8 cellular contexts compared by ENCODE assay signal in the genomic region with DNA sequence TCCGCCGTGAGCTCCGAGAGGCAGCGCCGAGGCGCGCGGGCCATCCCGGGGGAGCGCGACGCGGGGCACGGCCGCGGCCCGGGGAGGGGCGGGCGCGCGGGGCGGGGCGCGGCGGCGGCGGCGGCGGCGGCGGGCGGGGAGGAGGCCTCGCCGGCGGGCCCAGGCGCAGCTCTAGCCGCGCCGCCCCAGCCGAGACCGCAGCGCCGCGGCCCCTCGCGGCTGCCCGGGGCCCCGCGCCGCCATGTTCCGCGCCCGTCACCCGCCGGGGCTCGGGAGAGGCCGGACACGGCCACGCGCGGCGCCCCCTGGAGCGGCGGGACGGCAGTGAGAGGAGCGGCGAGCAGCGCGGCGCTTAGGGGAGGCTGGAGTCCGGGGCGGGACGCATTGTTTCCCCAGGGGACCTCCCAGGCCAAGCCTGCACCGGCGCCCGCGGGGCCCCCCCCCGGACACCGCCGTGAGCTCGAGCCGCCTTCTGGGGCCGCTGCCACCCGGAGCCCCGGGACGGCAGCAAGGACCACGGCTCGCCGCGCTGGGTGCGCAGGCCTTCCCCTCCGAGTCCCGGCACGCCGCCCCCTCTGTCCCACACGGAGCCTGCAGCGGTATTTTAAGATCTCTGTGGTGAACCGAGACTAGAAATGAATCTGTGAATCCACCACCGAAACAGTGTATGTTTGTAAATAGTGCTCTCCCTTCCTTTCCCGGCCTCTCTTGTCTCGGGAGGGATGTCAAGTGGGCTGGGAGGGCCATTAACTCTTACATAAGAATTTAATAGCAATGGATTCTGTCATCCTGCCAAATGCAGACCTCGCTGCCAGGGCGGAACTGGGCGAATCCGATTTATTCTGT. TPM values are rescaled to one million over a fixed set of nuclear protein-coding genes. Genes with fewer than 3 reads are reported as not detected.
A peak's percentile ranks its signal among the peaks of the same experiment; 100 is the strongest.
DNase-seq lines count a peak whose midpoint lies in the region; ATAC-seq, FAIRE-seq and TF ChIP-seq lines count a peak whose summit lies in the region.

Gene KIF13A, minus strand, starts transcription at position 60 of the 846 bp plus-strand sequence. CDS start 172 bp downstream, outside the sequence.

- H3K9ac ChIP-seq in Karpas-422 (ENCODE audit: low read length), result peak within 1 kb of the TSS; percentile 49; the same call in 1 of the 2 replicates
- peak within 1 kb of the TSS; percentile 73 to 97 for H3K9ac ChIP-seq in K562 (ENCODE audit: insufficient read depth in 1 of 2, low read depth in 2 of 2, low read length in 2 of 2)

- TF ChIP-seq CTCF in GM06990 (IDR thresholded peaks at IDR 0.05; ENCODE audit: insufficient read depth, low read length, poor library complexity, severe bottlenecking) (no peak), K562 (IDR thresholded peaks at IDR 0.05 in 2 of 3, conservative IDR thresholded peaks at IDR 0.05 in 1 of 3; ENCODE audit: insufficient read depth in 2 of 3, low read depth in 1 of 3, low read length in 3 of 3) (peak; percentile 32 to 45 (median 37)), psoas muscle (IDR thresholded peaks at IDR 0.05) (peak; percentile 36)

- no peaks in the 10 kb centered on the region for H3K9me1 ChIP-seq in K562 (ENCODE audit: control insufficient read depth, insufficient read depth, low read length)

- H3K9me2 ChIP-seq in Karpas-422 (replicated peaks; ENCODE audit: insufficient read depth, low read length), result no peaks in the 10 kb centered on the region

- H3K4me2 ChIP-seq in Karpas-422 (ENCODE audit: low read depth, low read length, poor library complexity, severe bottlenecking) (peak within 1 kb of the TSS; percentile 65), K562 (ENCODE audit: insufficient read depth, low read length) (peak within 1 kb of the TSS; percentile 92)

- H4K20me1 ChIP-seq in Karpas-422 (ENCODE audit: insufficient read depth, low read depth, low read length) (no peaks in the 10 kb centered on the region), K562 (replicated peaks; ENCODE audit: control insufficient read depth, insufficient read depth, low read length) (no peaks in the 10 kb centered on the region)

- H3K4me3 ChIP-seq in GM06990 (replicated peaks; ENCODE audit: low read depth, low read length) (peak within 1 kb of the TSS; percentile 59), H7 (ENCODE audit: insufficient read depth, low read depth, low read length) (peak within 1 kb of the TSS; percentile 75), Karpas-422 (ENCODE audit: low read length) (peak within 1 kb of the TSS; percentile 60), K562 (peak within 1 kb of the TSS; percentile 65), psoas muscle (peak within 1 kb of the TSS; percentile 87)

- no peak; the same call in 1 of the 2 replicates for TF ChIP-seq EP300 in K562 (IDR thresholded peaks at IDR 0.05; ENCODE audit: low read length)

- TF ChIP-seq POLR2A in K562 (conservative IDR thresholded peaks at IDR 0.05), result peak; percentile 51; the same call in 1 of the 2 replicates

- no peak within 1 kb of the TSS for H3K27ac ChIP-seq in Karpas-422 (ENCODE audit: low read length)
- peak within 1 kb of the TSS; percentile 79 for H3K27ac ChIP-seq in K562 (ENCODE audit: extremely low read depth, low read depth, low read length)
- H3K27ac ChIP-seq in psoas muscle, result peak within 1 kb of the TSS; percentile 97

- CTCF ChIA-PET in K562 (lab: Yijun Ruan, JAX; ENCODE audit: low intra/inter-chr PET ratio), result no interaction called here

- no peaks in the 10 kb centered on the region for H3K79me2 ChIP-seq in Karpas-422 (ENCODE audit: low read length)
- H3K79me2 ChIP-seq in K562 (ENCODE audit: control insufficient read depth, insufficient read depth, low read length), result peaks cover 51% of the 10 kb centered on the region

- intact Hi-C loops in K562 (cut with micrococcal nuclease) (loop anchor here (2.0 to 10.0 kb wide), 5 partner anchors 80 to 283 kb away; partner anchors contain the start of gene NUP153), psoas muscle (cut with DNase I) (loop anchor here (2.0 to 10.0 kb wide), 8 partner anchors 55 to 280 kb away; partner anchors contain the start of genes NHLRC1 (in 2 of the 2) and NUP153 (in 1 of the 2))

- WGBS in K562 (ENCODE audit: insufficient coverage, low coverage, missing lambda C conversion rate), result 5% methylated on average over 46 of the region's 105 CpGs
- 0 to 1% (median 0%) methylated on average over 41 to 98 of the region's 105 CpGs for WGBS in psoas muscle, 3 donors

- H2AFZ ChIP-seq in Karpas-422 (ENCODE audit: low read length) (peak within 1 kb of the TSS; percentile 67; the same call in 1 of the 2 replicates), K562 (ENCODE audit: low read depth, low read length) (peak within 1 kb of the TSS; percentile 89)

- FAIRE-seq in K562 (lab: Jason Lieb, UNC), result no peak

- H3K4me1 ChIP-seq in Karpas-422 (ENCODE audit: low read length) (peaks cover 5% of the 10 kb centered on the region), K562 (replicated peaks in 1 of 2; ENCODE audit: control insufficient read depth in 2 of 2, insufficient read depth in 2 of 2, low read length in 2 of 2) (peaks cover 12 to 20% of the 10 kb centered on the region in 2 experiments; a peak in 4 of 5 replicates), psoas muscle (peaks cover 15% of the 10 kb centered on the region)

- BruUV-seq in K562 (replicated peaks; lab: Mats Ljungman, UMichigan), result no TSS peak

- TF ChIP-seq RAD21 in K562 (CRISPR knock-in tag; conservative IDR thresholded peaks at IDR 0.05 in 1 of 2, IDR thresholded peaks at IDR 0.05 in 1 of 2), result peak; percentile 52 to 60

- ATAC-seq in K562, result peak; percentile 88
- peak; percentile 76 to 85 (median 80) for ATAC-seq in psoas muscle

- POLR2A ChIA-PET in K562 (lab: Yijun Ruan, JAX), result interaction anchor here (0.6 to 4.4 kb wide), 13 partner anchors 9 to 115 kb away, joined by 3 to 22 read pairs (median 4); no protein-coding TSS in a partner anchor

- H3K27me3 ChIP-seq in GM06990 (replicated peaks; ENCODE audit: control insufficient read depth, insufficient read depth, low read length) (peaks cover 3% of the 10 kb centered on the region), H7 (ENCODE audit: control insufficient read depth, insufficient read depth, low read length) (peaks cover 3% of the 10 kb centered on the region), Karpas-422 (ENCODE audit: low read length) (no peaks in the 10 kb centered on the region), K562 (ENCODE audit: control insufficient read depth in 2 of 2, insufficient read depth in 2 of 2, low read length in 2 of 2) (no peaks in the 10 kb centered on the region), psoas muscle (ENCODE audit: insufficient read depth in 3 of 3, low read length in 2 of 3) (no peaks in the 10 kb centered on the region)

- DNase-seq in GM06990 (ENCODE audit: extremely low read depth, insufficient read length) (peak; percentile 79), H7 (peak; percentile 91), Karpas-422 (peak; percentile 49), SK-MEL-5 (ENCODE audit: low read depth, low spot score) (peak; percentile 62), K562 (ENCODE audit: extremely low read depth in 1 of 4, low spot score in 3 of 4) (peak; percentile 77 to 96 (median 92)), hippocampal formation (lab: John Stamatoyannopoulos, UW) (peak; percentile 59 to 71), psoas muscle (peak; percentile 75 to 89), amniotic stem cell (lab: John Stamatoyannopoulos, UW) (no peak)

- in situ Hi-C loops in SK-MEL-5 (cut with HindIII; ENCODE audit: low pct_unique_long_range_greater_than_20kb, low sequenced_read_pairs), result no loop called here
- in situ Hi-C loops in K562 (cut with MboI), result no loop called here

- H3K36me3 ChIP-seq in GM06990 (ENCODE audit: control insufficient read depth, insufficient read depth, low read length) (no peaks in the 10 kb centered on the region), H7 (replicated peaks; ENCODE audit: control insufficient read depth, insufficient read depth, low read length) (no peaks in the 10 kb centered on the region), Karpas-422 (ENCODE audit: insufficient read depth, low read length) (no peaks in the 10 kb centered on the region), K562 (ENCODE audit: control insufficient read depth, insufficient read depth, low read length) (peaks cover 11% of the 10 kb centered on the region; the same call in 1 of the 3 replicates), psoas muscle (ENCODE audit: insufficient read depth in 1 of 2, low read depth in 1 of 2) (no peaks in the 10 kb centered on the region)

- H3K9me3 ChIP-seq in Karpas-422 (ENCODE audit: low read length) (no peaks in the 10 kb centered on the region), K562 (replicated peaks; ENCODE audit: control insufficient read depth, insufficient read depth, low read depth, low read length) (no peaks in the 10 kb centered on the region), psoas muscle (no peaks in the 10 kb centered on the region)

TF ChIP-seq in K562, 482 proteins besides CTCF, POLR2A, EP300 and RAD21 (continues in another document):
- TF ChIP-seq GATAD2B (IDR thresholded peaks at IDR 0.05; ENCODE audit: borderline replicate concordance) (peak; percentile 92), BRD4 (IDR thresholded peaks at IDR 0.05) (peak; percentile 48; the same call in 1 of the 2 replicates)

RNA-seq across cellular contexts. Expression of gene KIF13A, which starts in this region (rescaled TPM):
- 21.0 and 25.8 TPM in 2 replicates for total RNA-seq in H7 (2014; rRNA removed; shearing (Covaris generic))
- 0.07 TPM in 1 of 2 replicates, not detected in the other for total RNA-seq in Karpas-422 (2014; rRNA removed; shearing (Covaris generic); ENCODE audit: low replicate concordance)
- total RNA-seq in SK-MEL-5 (2014; rRNA removed; shearing (Covaris generic)), result 44.6 and 46.2 TPM in 2 replicates
- polyA plus RNA-seq in SK-MEL-5 (2015; cell fraction: cytosol; rRNA removed), result 35.6 and 52.5 TPM in 2 replicates
- polyA plus RNA-seq in SK-MEL-5 (2015; cell fraction: nucleus; rRNA removed), result 25.4 and 28.2 TPM in 2 replicates
- 104 and 140 TPM in 2 replicates for total RNA-seq in K562 (2011; cell fraction: chromatin; rRNA removed; ENCODE audit: low replicate concordance)
- total RNA-seq in K562 (2011; cell fraction: nucleolus; rRNA removed), result 46.7 and 52.6 TPM in 2 replicates
- 47.2 and 119 TPM in 2 replicates for total RNA-seq in K562 (2011; cell fraction: nucleoplasm; rRNA removed)
- 21.0 and 30.1 TPM in 2 replicates for total RNA-seq in K562 (2014; rRNA removed)
- 37.5 and 39.3 TPM in 2 replicates for total RNA-seq in K562 (2014; rRNA removed; fragmentation: Illumina TruSeq; extraction: Trizol)
- total RNA-seq in K562 (2015; rRNA removed; fragmentation: Illumina TruSeq; extraction: Trizol), result 43.2 and 44.3 TPM in 2 replicates
- 30.1 and 33.8 TPM in 2 replicates for total RNA-seq in K562 (2021)
- polyA plus RNA-seq in K562 (2011; rRNA removed), result 29.5 and 31.8 TPM in 2 replicates
- polyA plus RNA-seq in K562 (2011; cell fraction: cytosol; rRNA removed), result 15.8 and 22.8 TPM in 2 replicates
- 33.0 and 34.3 TPM in 2 replicates for polyA plus RNA-seq in K562 (2011; cell fraction: nucleus; rRNA removed)
- polyA plus RNA-seq in K562 (2012), result 25.3 and 25.9 TPM in 2 replicates
- polyA plus RNA-seq in K562 (2014; fragmentation: Illumina TruSeq; extraction: Trizol), result 28.2 and 29.7 TPM in 2 replicates
- 1 to 10 TPM; 3.6 to 4.3 TPM for polyA plus RNA-seq in K562 (2014; fragmentation: Nextera tagmentation; extraction: Ambion mirVana)
- polyA plus RNA-seq in K562 (2014; rRNA removed), result 22.5 and 22.6 TPM in 2 replicates
- polyA minus RNA-seq in K562 (2011; rRNA and poly(A)+ RNA removed), result 58.2 and 66.9 TPM in 2 replicates
- 27.8 and 31.0 TPM in 2 replicates for polyA minus RNA-seq in K562 (2011; cell fraction: cytosol; rRNA and poly(A)+ RNA removed)
- polyA minus RNA-seq in K562 (2011; cell fraction: nucleus; rRNA and poly(A)+ RNA removed), result 52.9 and 92.3 TPM in 2 replicates
- 10 to 100 TPM; 62.0 to 80.2 (median 75.0) TPM for total RNA-seq in psoas muscle
- 10 to 100 TPM; 17.0 to 75.0 (median 27.7) TPM for polyA plus RNA-seq in psoas muscle

Comparison
In these comparisons a context has a peak if more than half of its experiments do, and no peak if none do; other contexts are left out.
1. RNA of gene KIF13A (total RNA-seq): 62.0 to 80.2 TPM in psoas muscle, 44.6 to 46.2 TPM in SK-MEL-5, 21.0 to 140 TPM in K562 and 21.0 to 25.8 TPM in H7; 0.07 TPM in Karpas-422; every median in the first group is over 10 times any median in the second.
2. Peak in DNase-seq, H3K4me3 ChIP-seq, H3K9ac ChIP-seq and H3K4me2 ChIP-seq in Karpas-422; RNA of the gene not detected or under 1 TPM.
3. Peak in every context shown above with its lines, with median percentiles within 50 percentile points of each other: H3K4me3 ChIP-seq.